In genomic region chr13:51221674-51222509, GRCh38 we compare ENCODE assay signal across 8 cellular contexts. TPM values are rescaled to one million over a fixed set of nuclear protein-coding genes. Genes with fewer than 3 reads are reported as not detected.
A peak's percentile ranks its signal among the peaks of the same experiment; 100 is the strongest.
DNase-seq lines count a peak whose midpoint lies in the region; ATAC-seq and TF ChIP-seq lines count a peak whose summit lies in the region.

FAM124A (plus strand) TSS chr13:51222398; CDS start chr13:51222502, 104 bp downstream.

- ATAC-seq in GM21619 (IDR thresholded peaks at IDR 0.05; ENCODE audit: unreplicated experiment) (peak; percentile 80), HG02763 (IDR thresholded peaks at IDR 0.05; ENCODE audit: unreplicated experiment) (no peak)

- peaks cover 16% of the 10 kb centered on the region for H3K4me1 ChIP-seq in ectodermal cell (ENCODE audit: control insufficient read depth, insufficient read depth, low read length)

- TF ChIP-seq CTCF in LNCaP clone FGC (IDR thresholded peaks at IDR 0.05; ENCODE audit: control insufficient read depth, extremely low read depth, insufficient read depth): peak; percentile 45

- H3K36me3 ChIP-seq in ectodermal cell (ENCODE audit: control insufficient read depth, insufficient read depth, low read length): no peaks in the 10 kb centered on the region

- H3K9me3 ChIP-seq in ectodermal cell (ENCODE audit: control insufficient read depth, low read length): no peaks in the 10 kb centered on the region

- H3K27me3 ChIP-seq in ectodermal cell (ENCODE audit: control insufficient read depth, insufficient read depth, low read length, poor library complexity, severe bottlenecking): peaks cover 14% of the 10 kb centered on the region

- DNase-seq in DMS53 treated with DMSO at 0.1 percent for 48 hours (lab: John Stamatoyannopoulos, UW; ENCODE audit: unreplicated experiment): peak; percentile 37
- no peak for DNase-seq in LNCaP clone FGC (ENCODE audit: low read depth)
- DNase-seq in activated CD4-positive, alpha-beta T cell treated with anti-CD3 and anti-CD28 coated beads for 48 hours: peak; percentile 61
- DNase-seq in lung microvascular endothelial cell (ENCODE audit: low read depth in 2 of 2): peak; percentile 49 to 66
- DNase-seq in stimulated activated CD8-positive, alpha-beta memory T cell treated with anti-CD3 and anti-CD28 coated beads, Interleukin-15, amount 100 ng/mL, for 24 hours (ENCODE audit: low read depth): peak; percentile 26

- H3K4me3 ChIP-seq in LNCaP clone FGC (ENCODE audit: low read depth, low read length) (peak within 1 kb of the TSS; percentile 63), ectodermal cell (ENCODE audit: insufficient read depth, low read depth, low read length) (peak within 1 kb of the TSS; percentile 70)

- 1% methylated on average over 86 of the region's 86 CpGs for WGBS in ectodermal cell, 2 experiments

- H3K27ac ChIP-seq in ectodermal cell (ENCODE audit: insufficient read depth, low read depth, low read length, poor library complexity, severe bottlenecking): no peak within 1 kb of the TSS

RNA-seq across cellular contexts. Expression of gene FAM124A, which starts in this region (rescaled TPM):
- polyA plus RNA-seq in ectodermal cell (2013, experiment 1 of 4): 25.9 TPM
- polyA plus RNA-seq in ectodermal cell (2013, experiment 2 of 4): 37.7 TPM
- 27.4 TPM for polyA plus RNA-seq in ectodermal cell (2013, experiment 3 of 4)
- polyA plus RNA-seq in ectodermal cell (2013, experiment 4 of 4): 29.0 TPM
- 3.3 and 3.4 TPM in 2 replicates for total RNA-seq in lung microvascular endothelial cell
